28 cellular contexts compared by ENCODE assay signal in the genomic region with DNA sequence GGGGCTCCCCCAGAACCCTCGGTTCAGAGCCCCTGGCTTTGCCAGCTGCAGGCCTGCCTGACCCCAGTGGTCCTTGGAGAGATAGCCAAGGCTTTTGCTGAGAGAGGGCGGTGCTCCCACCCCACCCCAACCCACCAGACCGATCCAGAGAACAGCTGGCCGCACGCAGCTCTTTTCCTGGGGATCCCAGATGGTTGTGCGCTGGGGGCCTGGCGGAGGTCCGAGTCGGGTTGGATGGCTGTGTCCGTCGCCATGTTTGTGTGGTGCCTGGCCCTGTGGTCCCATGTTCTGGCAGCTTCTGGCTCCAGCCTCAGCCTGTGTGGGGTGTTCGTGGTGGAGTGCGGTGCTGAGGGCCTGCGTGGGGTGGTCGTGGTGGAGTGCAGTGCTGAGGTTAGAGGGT.
"Had no signal": no experiment of that assay in that cellular context is flagged by ENCODE, and none has a peak within 500 bp of the region (broad histone marks: within the 10 kb centered on the region; RNA-seq: fewer than 3 reads in every experiment).

No MANE protein-coding gene starts in this region.

- H3K4me3 ChIP-seq: coronary artery, esophagus muscularis mucosa, left ventricle myocardium inferior, mucosa of descending colon, smooth muscle cell, stomach, testis, tibial artery, upper lobe of left lung had no signal

- H3K9me3 ChIP-seq: esophagus muscularis mucosa, left ventricle myocardium inferior, mucosa of descending colon, stomach, testis, tibial artery, upper lobe of left lung had no signal

- H3K27ac ChIP-seq: foreskin keratinocyte, tibial artery had no signal

- H3K27me3 ChIP-seq: esophagus muscularis mucosa, foreskin keratinocyte, stomach, testis, tibial artery, upper lobe of left lung had no signal

- DNase-seq: dermis blood vessel endothelial cell; effector memory CD4-positive, alpha-beta T cell; foreskin keratinocyte; hypothalamus; immature natural killer cell; islet precursor cell; kidney glomerular epithelial cell; left colon; left ventricle myocardium inferior; mesenchymal stem cell; mucosa of descending colon; naive B cell; posterior cingulate gyrus; retina; stimulated activated CD4-positive, alpha-beta T cell treated with anti-CD3 and anti-CD28 coated beads, Interleukin-2, amount 100 ng/mL, for 24 hours; stimulated activated CD4-positive, alpha-beta T cell treated with anti-CD3 and anti-CD28 coated beads, Interleukin-4, amount 100 ng/mL, for 24 hours; stimulated activated naive CD4-positive, alpha-beta T cell treated with Interleukin-2 at 50 U/mL for 16 hours; stomach; substantia nigra; tibial artery had no signal

- H3K4me1 ChIP-seq: foreskin keratinocyte had no signal

- ATAC-seq: foreskin keratinocyte; left colon; mucosa of descending colon; natural killer cell treated with Interleukin-12 subunit alpha and Interleukin-12 subunit beta and Interleukin-15 and Interleukin-18, amount 100 ng/mL, for 72 hours; sciatic nerve; stimulated activated effector memory CD8-positive, alpha-beta T cell treated with anti-CD3 and anti-CD28 coated beads, Interleukin-12 subunit alpha, Interleukin-12 subunit beta, amount 100 ng/mL, for 72 hours had no signal
